ENCODE assay signal across 11 cellular contexts in the genomic region with DNA sequence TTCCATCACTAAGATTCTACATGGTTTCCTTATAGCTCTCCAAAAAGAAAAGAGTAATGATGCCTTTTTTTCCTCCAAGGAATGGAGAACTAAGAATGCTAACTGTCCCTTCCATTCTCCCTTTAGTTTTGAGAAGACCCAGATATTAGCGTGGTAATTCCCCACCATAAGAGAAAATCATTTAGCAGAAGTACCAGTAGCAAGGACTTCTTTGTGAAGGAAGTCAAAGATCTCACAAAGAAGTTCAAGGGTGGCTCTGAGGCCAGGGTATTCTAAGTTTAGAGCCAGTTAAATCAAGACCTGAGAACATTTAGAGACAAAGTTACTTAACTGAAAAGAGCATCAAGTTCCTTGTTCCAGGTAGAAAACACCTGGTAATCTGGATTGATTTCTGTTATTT. TPM values are rescaled to one million over a fixed set of nuclear protein-coding genes. Genes with fewer than 3 reads are reported as not detected.
A peak's percentile ranks its signal among the peaks of the same experiment; 100 is the strongest.
DNase-seq lines count a peak whose midpoint lies in the region; ATAC-seq and TF ChIP-seq lines count a peak whose summit lies in the region.
"Had no signal": no experiment of that assay in that cellular context is flagged by ENCODE, and none has a peak within 500 bp of the region (broad histone marks: within the 10 kb centered on the region; RNA-seq: fewer than 3 reads in every experiment).

No MANE protein-coding gene starts in this region.

- TF ChIP-seq CTCF in WTC11 (IDR thresholded peaks at IDR 0.05) (no peak), WERI-Rb-1 (IDR thresholded peaks at IDR 0.05; ENCODE audit: low read depth, low read length) (no peak)

- H3K27ac ChIP-seq in WERI-Rb-1 = no peak overlapping the region

- H3K36me3 Mint-ChIP-seq in dendritic cell treated with granulocyte-macrophage colony-stimulating factor and Interleukin-4, amounts not matched to agents 40 ng/mL and 50 ng/mL, for 4 days (ENCODE audit: low read depth) = peaks cover 17% of the 10 kb centered on the region
- H3K36me3 Mint-ChIP-seq in WTC11 = no peaks in the 10 kb centered on the region

- no peaks in the 10 kb centered on the region for H3K9me3 Mint-ChIP-seq in dendritic cell treated with granulocyte-macrophage colony-stimulating factor and Interleukin-4, amounts not matched to agents 40 ng/mL and 50 ng/mL, for 4 days
- H3K9me3 Mint-ChIP-seq in WTC11 = no peaks in the 10 kb centered on the region

- peaks cover 71% of the 10 kb centered on the region for H3K4me1 Mint-ChIP-seq in dendritic cell treated with granulocyte-macrophage colony-stimulating factor and Interleukin-4, amounts not matched to agents 40 ng/mL and 50 ng/mL, for 4 days (ENCODE audit: low read depth)
- no peaks in the 10 kb centered on the region for H3K4me1 Mint-ChIP-seq in WTC11

- intact Hi-C loops in dendritic cell treated with granulocyte-macrophage colony-stimulating factor and Interleukin-4, amounts not matched to agents 40 ng/mL and 50 ng/mL, for 4 days (cut with micrococcal nuclease) = loop anchor here (10.0 kb wide), 1 partner anchor 57 kb away; no protein-coding TSS in a partner anchor

- H3K36me3 ChIP-seq in WERI-Rb-1 = no peaks in the 10 kb centered on the region
- H3K36me3 ChIP-seq: heart left ventricle had no signal

- no peaks in the 10 kb centered on the region for H3K27me3 ChIP-seq in WERI-Rb-1 (ENCODE audit: insufficient read depth, low read depth, severe bottlenecking)
- H3K27me3 ChIP-seq: heart left ventricle had no signal

- no peak for DNase-seq in ecto neural progenitor cell (ENCODE audit: low spot score)
- no peak for DNase-seq in NCI-H1417 (lab: John Stamatoyannopoulos, UW)
- DNase-seq in WTC11 (ENCODE audit: low spot score) = no peak
- DNase-seq in WERI-Rb-1 = no peak
- DNase-seq: activated effector memory CD4-positive, alpha-beta T cell treated with Interleukin-2 at 50 U/mL for 16 hours; heart left ventricle; NCI-H526 treated with DMSO at 0.1 percent for 48 hours had no signal

- CTCF ChIA-PET in WTC11 (lab: Charles Lee) = no interaction called here

- ATAC-seq in GM18498 (IDR thresholded peaks at IDR 0.05; ENCODE audit: unreplicated experiment) = peak; percentile 50
- ATAC-seq in GM19324 (IDR thresholded peaks at IDR 0.05; ENCODE audit: low FRiP score, unreplicated experiment) = peak; percentile 41
- ATAC-seq in HG03432 (IDR thresholded peaks at IDR 0.05; ENCODE audit: unreplicated experiment) = peak; percentile 55
- no peak for ATAC-seq in WTC11
- ATAC-seq: heart left ventricle had no signal

- H3K4me3 Mint-ChIP-seq in dendritic cell treated with granulocyte-macrophage colony-stimulating factor and Interleukin-4, amounts not matched to agents 40 ng/mL and 50 ng/mL, for 4 days = no peak overlapping the region
- H3K4me3 Mint-ChIP-seq in WTC11 = no peak overlapping the region

- H3K4me3 ChIP-seq in WERI-Rb-1 (ENCODE audit: low read depth, low read length) = no peak overlapping the region
- H3K4me3 ChIP-seq: heart left ventricle had no signal

- H3K9me3 ChIP-seq in WERI-Rb-1 (ENCODE audit: severe bottlenecking) = no peaks in the 10 kb centered on the region
- H3K9me3 ChIP-seq: heart left ventricle had no signal

- POLR2A ChIA-PET in WTC11 (lab: Charles Lee) = no interaction called here

- no peaks in the 10 kb centered on the region for H3K27me3 Mint-ChIP-seq in dendritic cell treated with granulocyte-macrophage colony-stimulating factor and Interleukin-4, amounts not matched to agents 40 ng/mL and 50 ng/mL, for 4 days
- no peaks in the 10 kb centered on the region for H3K27me3 Mint-ChIP-seq in WTC11 (ENCODE audit: low read depth)

- H3K27ac Mint-ChIP-seq in dendritic cell treated with granulocyte-macrophage colony-stimulating factor and Interleukin-4, amounts not matched to agents 40 ng/mL and 50 ng/mL, for 4 days = peak overlapping the region; percentile 13
- H3K27ac Mint-ChIP-seq in WTC11 = no peak overlapping the region

TF ChIP-seq in WTC11, 78 proteins besides CTCF, POLR2A, EP300 and RAD21:
- no peak for TF ChIP-seq ZNF317 (CRISPR knock-in tag; IDR thresholded peaks at IDR 0.05; ENCODE audit: borderline replicate concordance, low read depth)
- TF ChIP-seq MYBL2 (CRISPR knock-in tag; IDR thresholded peaks at IDR 0.05) = no peak

RNA-seq across cellular contexts. Expression of gene USP15, which starts 7.3 kb away (rescaled TPM):
- total RNA-seq in WTC11 (2021) = 25.4 to 37.2 TPM (median 27.8 TPM) in 3 replicates
